9 cellular contexts compared by ENCODE assay signal in the genomic region with DNA sequence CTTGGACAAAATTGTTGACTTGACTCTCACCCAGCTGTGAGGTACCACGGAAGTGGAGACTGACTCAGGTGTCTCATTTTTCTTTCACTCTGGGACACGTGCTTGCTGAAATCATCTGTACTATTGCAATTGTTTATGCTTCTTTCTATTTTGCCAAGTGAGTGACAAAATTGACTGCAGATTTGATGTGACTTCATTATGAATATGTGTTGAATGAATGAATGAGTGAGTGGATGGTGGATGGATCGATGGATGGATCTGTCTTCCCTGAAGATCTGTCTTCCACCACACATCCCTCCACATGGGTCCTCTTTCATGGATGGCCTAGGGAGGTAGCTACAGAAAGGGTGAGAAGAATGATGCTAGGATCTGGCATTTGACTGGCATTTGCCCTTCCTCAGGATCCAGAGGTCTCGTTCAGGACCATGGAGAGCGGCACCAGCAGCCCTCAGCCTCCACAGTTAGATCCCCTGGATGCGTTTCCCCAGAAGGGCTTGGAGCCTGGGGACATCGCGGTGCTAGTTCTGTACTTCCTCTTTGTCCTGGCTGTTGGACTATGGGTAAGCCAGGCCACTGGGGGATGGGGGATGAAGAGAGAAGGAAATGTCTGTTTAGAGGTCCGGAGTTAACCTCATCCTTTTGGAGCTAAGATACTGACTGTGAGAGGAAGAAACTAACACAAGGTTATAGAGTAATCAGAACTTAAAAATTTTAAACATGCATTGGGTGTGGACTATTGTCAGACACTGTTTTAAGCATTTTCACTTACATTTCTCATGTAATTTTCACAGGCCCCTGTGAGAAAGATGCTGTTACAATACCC. TPM values are rescaled to one million over a fixed set of nuclear protein-coding genes. Genes with fewer than 3 reads are reported as not detected.
DNase-seq lines count a peak whose midpoint lies in the region; ATAC-seq, FAIRE-seq and TF ChIP-seq lines count a peak whose summit lies in the region.
"Had no signal": no experiment of that assay in that cellular context is flagged by ENCODE, and none has a peak within 500 bp of the region (broad histone marks: within the 10 kb centered on the region; RNA-seq: fewer than 3 reads in every experiment).

No MANE protein-coding gene starts in this region.

- no peak for TF ChIP-seq CTCF in cardiac fibroblast (IDR thresholded peaks at IDR 0.05; ENCODE audit: low read depth, low read length)

- H2AFZ ChIP-seq in mesenchymal stem cell (ENCODE audit: low read depth, low read length), result no peak overlapping the region

- H3K9ac ChIP-seq in mesenchymal stem cell (ENCODE audit: low read length), result no peak overlapping the region

- 36% methylated on average over 9 of the region's 9 CpGs for WGBS in mesenchymal stem cell

- no peak overlapping the region for H3K27ac ChIP-seq in mesenchymal stem cell (ENCODE audit: low read length, poor library complexity, severe bottlenecking)

- no peak overlapping the region for H2BK120ac ChIP-seq in mesenchymal stem cell (ENCODE audit: low read depth, low read length)

- no peak overlapping the region for H3K23ac ChIP-seq in mesenchymal stem cell (ENCODE audit: low read length in 2 of 2)

- no peak overlapping the region for H3K4ac ChIP-seq in mesenchymal stem cell (ENCODE audit: low read depth in 1 of 2, low read length in 2 of 2)

- no peaks in the 10 kb centered on the region for H3K27me3 ChIP-seq in mesenchymal stem cell (ENCODE audit: control insufficient read depth in 1 of 2, insufficient read depth in 1 of 2, low read length in 2 of 2)

- H3K18ac ChIP-seq in mesenchymal stem cell (ENCODE audit: low read depth in 1 of 2, low read length in 2 of 2), result no peak overlapping the region

- ATAC-seq in HG02884 (IDR thresholded peaks at IDR 0.05; ENCODE audit: unreplicated experiment) (no peak), HG03175 (IDR thresholded peaks at IDR 0.05; ENCODE audit: unreplicated experiment) (no peak)

- no peak overlapping the region for H3K14ac ChIP-seq in mesenchymal stem cell (ENCODE audit: low read length in 2 of 2)

- no peaks in the 10 kb centered on the region for H3K36me3 ChIP-seq in mesenchymal stem cell (ENCODE audit: control insufficient read depth in 1 of 2, insufficient read depth in 2 of 2, low read depth in 1 of 2, low read length in 2 of 2)

- H3K9me3 ChIP-seq in mesenchymal stem cell (ENCODE audit: control insufficient read depth, low read length), result no peaks in the 10 kb centered on the region

- H2BK5ac ChIP-seq in mesenchymal stem cell (ENCODE audit: low read depth, low read length, poor library complexity, severe bottlenecking), result no peak overlapping the region

- H2BK15ac ChIP-seq in mesenchymal stem cell (ENCODE audit: low read depth, poor library complexity, severe bottlenecking), result no peak overlapping the region

- FAIRE-seq in urothelium cell line (lab: Jason Lieb, UNC), result no peak

- H4K91ac ChIP-seq in mesenchymal stem cell (ENCODE audit: low read length), result no peak overlapping the region

- no peak overlapping the region for H2AK5ac ChIP-seq in mesenchymal stem cell (ENCODE audit: low read length, severe bottlenecking)

- H3K4me2 ChIP-seq in mesenchymal stem cell (ENCODE audit: low read length, poor library complexity, severe bottlenecking), result no peak overlapping the region

- DNase-seq in activated T-cell treated with anti-CD3 and anti-CD28 coated beads for 1 hour (ENCODE audit: low read depth) (peak; percentile 16), activated T-cell treated with anti-CD3 and anti-CD28 coated beads for 4 hours (no peak), T-helper 9 cell (peak; percentile 43), cardiac fibroblast (ENCODE audit: low read depth in 2 of 2) (peak; percentile 64 to 66), mesenchymal stem cell (peak; percentile 69), urothelium cell line (ENCODE audit: low spot score) (peak; percentile 72)

- no peak overlapping the region for H4K8ac ChIP-seq in mesenchymal stem cell (ENCODE audit: low read length)

- peaks cover 6% of the 10 kb centered on the region for H3K4me1 ChIP-seq in mesenchymal stem cell (ENCODE audit: control insufficient read depth, insufficient read depth, low read depth, low read length)

- H3K4me3 ChIP-seq in cardiac fibroblast (replicated peaks in 1 of 2; ENCODE audit: low read depth in 2 of 2, low read length in 2 of 2), result no peak overlapping the region
- H3K4me3 ChIP-seq in mesenchymal stem cell (ENCODE audit: insufficient read depth in 1 of 2, low read depth in 1 of 2, low read length in 2 of 2), result no peak overlapping the region

- H3K79me1 ChIP-seq in mesenchymal stem cell (replicated peaks; ENCODE audit: low read length, poor library complexity, severe bottlenecking), result no peaks in the 10 kb centered on the region

- no peak overlapping the region for H2BK12ac ChIP-seq in mesenchymal stem cell (ENCODE audit: low read length in 2 of 2)

RNA-seq across cellular contexts. Expression of gene SLC5A11, which starts 12.7 kb away (rescaled TPM):
- 0.03 TPM for polyA plus RNA-seq in mesenchymal stem cell (2013, experiment 1 of 2)
- not detected for polyA plus RNA-seq in mesenchymal stem cell (2013, experiment 2 of 2)
- polyA plus RNA-seq: BJ had no signal
